In the genomic region with DNA sequence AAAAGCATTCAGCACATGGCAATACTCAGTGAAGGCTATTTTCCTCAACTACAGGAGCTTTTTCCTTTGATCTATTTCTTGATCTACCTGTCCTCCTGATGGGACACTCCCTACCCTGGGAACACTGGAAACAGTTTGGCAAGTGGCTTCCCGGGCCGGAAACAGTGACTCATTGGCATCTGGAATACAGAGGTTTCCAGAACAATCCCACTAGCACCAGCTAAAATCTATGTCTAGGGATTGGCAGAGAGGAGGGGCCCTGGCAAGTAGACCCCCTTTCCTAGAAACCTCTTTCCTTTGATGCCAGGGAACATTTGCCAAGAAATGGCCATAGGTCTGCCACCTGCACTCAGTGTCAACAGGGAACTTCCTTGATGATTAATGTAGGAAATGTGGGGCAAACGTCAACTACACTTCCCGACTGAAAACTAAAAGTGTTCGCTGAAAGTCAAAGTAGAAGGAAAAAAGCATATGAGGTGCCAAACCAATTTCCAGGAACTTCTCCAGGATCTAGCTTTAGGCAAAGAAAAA, we compare ENCODE assay signal across 10 cellular contexts. TPM values are rescaled to one million over a fixed set of nuclear protein-coding genes. Genes with fewer than 3 reads are reported as not detected.
DNase-seq lines count a peak whose midpoint lies in the region; ATAC-seq and TF ChIP-seq lines count a peak whose summit lies in the region.
"Had no signal": no experiment of that assay in that cellular context is flagged by ENCODE, and none has a peak within 500 bp of the region (broad histone marks: within the 10 kb centered on the region; RNA-seq: fewer than 3 reads in every experiment).

No MANE protein-coding gene starts in this region.

- no peaks in the 10 kb centered on the region for H3K27me3 ChIP-seq in endodermal cell (ENCODE audit: control insufficient read depth, insufficient read depth, low read length, poor library complexity, severe bottlenecking)
- H3K27me3 ChIP-seq in osteoblast (ENCODE audit: insufficient read depth, low read length): no peaks in the 10 kb centered on the region

- no peak for ATAC-seq in HG03139 (IDR thresholded peaks at IDR 0.05; ENCODE audit: unreplicated experiment)

- TF ChIP-seq CTCF in endodermal cell (conservative IDR thresholded peaks at IDR 0.05) (no peak), osteoblast (IDR thresholded peaks at IDR 0.05; ENCODE audit: extremely low read depth, low read depth, low read length) (no peak)

- peaks cover 4% of the 10 kb centered on the region for H3K36me3 Mint-ChIP-seq in endodermal cell (ENCODE audit: low read depth)

- no peak overlapping the region for H3K4me3 ChIP-seq in endodermal cell (ENCODE audit: low read length)
- peak overlapping the region; percentile 77 for H3K4me3 ChIP-seq in osteoblast (ENCODE audit: insufficient read depth, low read length)

- no peaks in the 10 kb centered on the region for H3K27me3 Mint-ChIP-seq in endodermal cell (ENCODE audit: insufficient read depth)

- no peak overlapping the region for H3K27ac Mint-ChIP-seq in endodermal cell

- H3K4me3 Mint-ChIP-seq in endodermal cell: no peak overlapping the region

- no peak overlapping the region for H3K9ac ChIP-seq in endodermal cell (ENCODE audit: extremely low read depth, low read length, poor library complexity, severe bottlenecking)

- no peak overlapping the region for H3K27ac ChIP-seq in endodermal cell (ENCODE audit: low read depth, low read length)
- peak overlapping the region; percentile 13 for H3K27ac ChIP-seq in osteoblast (ENCODE audit: low read depth, low read length)
- H3K27ac ChIP-seq in caudate nucleus (ENCODE audit: low read depth, low read length): no peak overlapping the region

- no peak overlapping the region for H2AFZ ChIP-seq in osteoblast (ENCODE audit: low read length)

- H4K20me1 ChIP-seq in osteoblast (ENCODE audit: insufficient read depth, low read length): peaks cover 4% of the 10 kb centered on the region

- peaks cover 25% of the 10 kb centered on the region for H3K79me2 ChIP-seq in osteoblast (ENCODE audit: insufficient read depth, low read length)

- peak overlapping the region; percentile 90 for H3K4me2 ChIP-seq in osteoblast (ENCODE audit: insufficient read depth, low read length)

- H3K4me1 Mint-ChIP-seq in endodermal cell: peaks cover 45% of the 10 kb centered on the region

- H3K9me3 Mint-ChIP-seq in endodermal cell: no peaks in the 10 kb centered on the region

- DNase-seq in AG08395 (ENCODE audit: low spot score) (peak; percentile 40), LoVo (ENCODE audit: low spot score) (peak; percentile 89), endodermal cell (peak; percentile 40), osteoblast (ENCODE audit: insufficient read length, low spot score, missing footprints) (no peak), NCI-H2107 treated with DMSO at 0.1 percent for 48 hours (lab: John Stamatoyannopoulos, UW; ENCODE audit: unreplicated experiment) (no peak), NCI-H1417 treated with DMSO at 0.1 percent for 48 hours (lab: John Stamatoyannopoulos, UW) (no peak), caudate nucleus (lab: John Stamatoyannopoulos, UW) (no peak)
- DNase-seq: NCI-H2029; stimulated activated CD4-positive, alpha-beta T cell treated with anti-CD3 and anti-CD28 coated beads, Interleukin-2, amount 100 ng/mL, for 48 hours had no signal

- H3K9me3 ChIP-seq in endodermal cell (ENCODE audit: control insufficient read depth, low read length): no peaks in the 10 kb centered on the region
- no peaks in the 10 kb centered on the region for H3K9me3 ChIP-seq in osteoblast (ENCODE audit: low read depth, low read length)

- peaks cover 21% of the 10 kb centered on the region for H3K4me1 ChIP-seq in endodermal cell (ENCODE audit: control insufficient read depth, insufficient read depth, low read length)
- H3K4me1 ChIP-seq in osteoblast (ENCODE audit: insufficient read depth, low read length): peaks cover 37% of the 10 kb centered on the region

- H3K36me3 ChIP-seq in endodermal cell (ENCODE audit: control insufficient read depth, insufficient read depth, low read length) (no peaks in the 10 kb centered on the region), osteoblast (ENCODE audit: insufficient read depth, low read length) (peaks cover 3% of the 10 kb centered on the region)

- 88 to 92% methylated on average over 3 to 5 of the region's 5 CpGs for WGBS in endodermal cell (ENCODE audit: insufficient coverage in 1 of 2, insufficient read length in 1 of 2), 2 experiments

RNA-seq across cellular contexts. Expression of a gene that starts 30.4 kb away (rescaled TPM):
- total RNA-seq in endodermal cell (under 1 TPM in 1 of 2 donors, not detected in 1; 0.55 TPM), osteoblast (0.29 and 0.36 TPM in 2 replicates)
- 0.25 TPM for polyA plus RNA-seq in endodermal cell (2013, experiment 1 of 2)
- polyA plus RNA-seq in endodermal cell (2013, experiment 2 of 2): 0.70 TPM

RNA-seq across cellular contexts. Expression of a gene that starts 34.2 kb away (rescaled TPM):
- 10 to 100 TPM; 19.4 to 34.6 TPM for total RNA-seq in endodermal cell
- 19.0 TPM for polyA plus RNA-seq in endodermal cell (2013, experiment 1 of 2)
- polyA plus RNA-seq in endodermal cell (2013, experiment 2 of 2): 23.3 TPM
- 43.0 and 56.1 TPM in 2 replicates for total RNA-seq in osteoblast

RNA-seq across cellular contexts. Expression of a gene that starts 49.6 kb away (rescaled TPM):
- total RNA-seq in endodermal cell (10 to 100 TPM; 75.1 to 81.2 TPM), osteoblast (39.8 and 40.7 TPM in 2 replicates)
- 61.2 TPM for polyA plus RNA-seq in endodermal cell (2013, experiment 1 of 2)
- polyA plus RNA-seq in endodermal cell (2013, experiment 2 of 2): 62.7 TPM

Comparison
In these comparisons a context has a peak if more than half of its experiments do, and no peak if none do; other contexts are left out.
1. DNase-seq: peak in AG08395 (single experiment), LoVo (single experiment) and endodermal cell (single experiment); none in osteoblast (single experiment), NCI-H2107 treated with DMSO at 0.1 percent for 48 hours (single experiment), NCI-H1417 treated with DMSO at 0.1 percent for 48 hours (single experiment) and caudate nucleus (0 of 61).